9 cellular contexts compared by ENCODE assay signal in genomic region chr6:155495011-155495768, GRCh38. TPM values are rescaled to one million over a fixed set of nuclear protein-coding genes. Genes with fewer than 3 reads are reported as not detected.
DNase-seq lines count a peak whose midpoint lies in the region; ATAC-seq and TF ChIP-seq lines count a peak whose summit lies in the region.
"Had no signal": no experiment of that assay in that cellular context is flagged by ENCODE, and none has a peak within 500 bp of the region (broad histone marks: within the 10 kb centered on the region; RNA-seq: fewer than 3 reads in every experiment).

No MANE protein-coding gene starts in this region.

- H3K4me1 ChIP-seq in urinary bladder (ENCODE audit: insufficient read depth): no peaks in the 10 kb centered on the region

- 54% methylated on average over 11 of the region's 11 CpGs for WGBS in urinary bladder

- no peaks in the 10 kb centered on the region for H3K36me3 ChIP-seq in urinary bladder (ENCODE audit: insufficient read depth)

- peak; percentile 43 for TF ChIP-seq CTCF in astrocyte of the cerebellum (IDR thresholded peaks at IDR 0.05; ENCODE audit: low read depth, low read length, missing control alignments)

- DNase-seq in NCI-H82 (lab: John Stamatoyannopoulos, UW) (peak; percentile 37), NCI-H82 treated with DMSO at 0.1 percent for 48 hours (lab: John Stamatoyannopoulos, UW; ENCODE audit: unreplicated experiment) (no peak), astrocyte of the cerebellum (ENCODE audit: low read depth) (no peak), kidney tubule cell (ENCODE audit: low spot score) (peak; percentile 7), COLO668 (lab: John Stamatoyannopoulos, UW; ENCODE audit: unreplicated experiment) (no peak)
- DNase-seq: DND-41 had no signal

- H3K27ac ChIP-seq in urinary bladder (ENCODE audit: low read depth): peak overlapping the region; percentile 72

- ATAC-seq in GM18502 (IDR thresholded peaks at IDR 0.05; ENCODE audit: poor library complexity, unreplicated experiment): no peak
- no peak for ATAC-seq in GM21576 (IDR thresholded peaks at IDR 0.05; ENCODE audit: unreplicated experiment)

- in situ Hi-C loops in astrocyte of the cerebellum (cut with HindIII; ENCODE audit: low sequenced_read_pairs): no loop called here

- H3K4me3 ChIP-seq in astrocyte of the cerebellum (ENCODE audit: low read depth, low read length): no peak overlapping the region
- no peak overlapping the region for H3K4me3 ChIP-seq in urinary bladder (ENCODE audit: low read depth, low read length)

RNA-seq across cellular contexts. Expression of gene NOX3, which starts 39.6 kb away (rescaled TPM):
- not detected for total RNA-seq in urinary bladder
- not detected for polyA plus RNA-seq in urinary bladder

Comparison
In these comparisons a context has a peak if more than half of its experiments do, and no peak if none do; other contexts are left out.
1. DNase-seq: peak in NCI-H82 (single experiment) and kidney tubule cell (single experiment); none in NCI-H82 treated with DMSO at 0.1 percent for 48 hours (single experiment), astrocyte of the cerebellum (single experiment) and COLO668 (single experiment).